Comparison of ENCODE assay signal across 10 cellular contexts in the genomic region with DNA sequence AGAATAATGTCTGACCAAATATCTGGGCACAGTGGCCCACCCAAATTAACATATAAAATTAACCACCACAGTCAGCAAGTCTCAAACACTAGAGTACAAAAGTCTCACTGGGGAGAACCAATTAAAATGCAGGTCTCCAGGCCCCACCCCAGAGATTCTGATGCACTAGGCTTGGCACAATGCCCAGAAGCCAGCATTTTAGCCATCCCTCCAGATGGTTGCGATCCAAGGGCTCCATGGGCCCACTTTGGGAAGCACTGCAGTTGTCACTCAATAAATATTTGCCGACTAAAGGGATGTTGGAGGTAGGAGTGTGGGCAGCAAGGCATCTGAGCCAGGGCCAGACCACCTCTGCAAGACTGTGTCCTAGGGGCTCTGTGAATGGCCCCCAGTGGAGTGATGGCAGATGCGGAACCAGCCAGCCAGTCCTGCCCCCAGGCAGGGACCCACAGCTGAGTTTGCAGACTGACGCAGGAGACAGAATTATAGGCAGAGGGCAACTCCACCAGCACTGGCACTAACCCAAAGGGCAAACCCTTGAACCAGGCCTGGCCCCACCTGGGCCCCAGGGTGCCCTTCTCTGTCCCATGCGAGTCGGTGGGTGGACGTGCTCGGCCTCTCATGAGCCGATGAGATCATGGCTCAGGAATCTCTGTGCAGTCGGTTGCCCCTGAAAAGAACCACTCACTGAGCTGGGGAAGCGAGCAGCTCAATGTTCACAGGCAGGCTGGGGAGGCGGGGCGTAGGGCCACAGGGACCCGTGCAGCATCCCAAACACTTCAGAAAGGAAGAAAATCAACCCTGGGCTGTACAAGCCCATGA. TPM values are rescaled to one million over a fixed set of nuclear protein-coding genes. Genes with fewer than 3 reads are reported as not detected.
DNase-seq lines count a peak whose midpoint lies in the region; ATAC-seq, FAIRE-seq and TF ChIP-seq lines count a peak whose summit lies in the region.
"Had no signal": no experiment of that assay in that cellular context is flagged by ENCODE, and none has a peak within 500 bp of the region (broad histone marks: within the 10 kb centered on the region; RNA-seq: fewer than 3 reads in every experiment).

No MANE protein-coding gene starts in this region.

- no peaks in the 10 kb centered on the region for H3K79me2 ChIP-seq in hepatocyte

- peaks cover 2% of the 10 kb centered on the region for H3K27me3 ChIP-seq in hepatocyte

- WGBS in hepatocyte (ENCODE audit: low lambda C conversion rate, missing lambda C conversion rate), result 37% methylated on average over 14 of the region's 14 CpGs

- peak overlapping the region; percentile 18 for H3K4me2 ChIP-seq in hepatocyte

- H3K9me3 ChIP-seq in hepatocyte (ENCODE audit: low read depth), result no peaks in the 10 kb centered on the region

- H3K4me3 ChIP-seq in hepatocyte, result no peak overlapping the region

- peaks cover 22% of the 10 kb centered on the region for H3K4me1 ChIP-seq in hepatocyte (ENCODE audit: insufficient read depth)

- no peak for ATAC-seq in HG02973 (IDR thresholded peaks at IDR 0.05; ENCODE audit: unreplicated experiment)

- DNase-seq in NCI-H2196 (lab: John Stamatoyannopoulos, UW; ENCODE audit: unreplicated experiment), result peak; percentile 18
- DNase-seq in NCI-H2196 treated with DMSO at 0.1 percent for 48 hours (lab: John Stamatoyannopoulos, UW; ENCODE audit: unreplicated experiment), result no peak
- peak in 34 of 56 donors; percentile 11 to 75 (median 43) for DNase-seq in amygdala (lab: John Stamatoyannopoulos, UW)
- peak; percentile 80 for DNase-seq in hepatocyte (ENCODE audit: low spot score)
- DNase-seq in urothelium cell line (ENCODE audit: low spot score), result peak; percentile 94
- no peak for DNase-seq in NK-92 (lab: John Stamatoyannopoulos, UW; ENCODE audit: unreplicated experiment)
- DNase-seq in GM10266 (ENCODE audit: extremely low spot score), result no peak
- DNase-seq: stimulated activated CD4-positive, alpha-beta T cell treated with anti-CD3 and anti-CD28 coated beads, Interleukin-1b, Interleukin-23, amount 100 ng/mL, for 48 hours had no signal

- TF ChIP-seq CTCF in hepatocyte (IDR thresholded peaks at IDR 0.05; ENCODE audit: poor library complexity), result no peak
- TF ChIP-seq CTCF in GM10266 (IDR thresholded peaks at IDR 0.05; ENCODE audit: control insufficient read depth, insufficient read depth, low read depth, missing control alignments), result no peak

- no peaks in the 10 kb centered on the region for H4K20me1 ChIP-seq in hepatocyte (ENCODE audit: insufficient read depth, poor library complexity, severe bottlenecking)

- peak; percentile 92 for FAIRE-seq in urothelium cell line (lab: Jason Lieb, UNC)
- FAIRE-seq: endothelial cell of umbilical vein had no signal

- H2AFZ ChIP-seq in hepatocyte, result no peak overlapping the region

- no peaks in the 10 kb centered on the region for H3K9me2 ChIP-seq in hepatocyte (replicated peaks; ENCODE audit: insufficient read depth)

- H3K36me3 ChIP-seq in hepatocyte (replicated peaks; ENCODE audit: insufficient read depth, low read depth), result no peaks in the 10 kb centered on the region

- H3K27ac ChIP-seq in hepatocyte, result no peak overlapping the region

RNA-seq across cellular contexts. Expression of a gene that starts 49.7 kb away (rescaled TPM):
- 0.88 and 1.4 TPM in 2 replicates for total RNA-seq in hepatocyte
- 1.8 and 4.2 TPM in 2 replicates for polyA plus RNA-seq in hepatocyte
- polyA plus RNA-seq: endothelial cell of umbilical vein had no signal

Comparison
In these comparisons a context has a peak if more than half of its experiments do, and no peak if none do; other contexts are left out.
1. DNase-seq: peak in NCI-H2196 (single experiment), amygdala (34 of 56), hepatocyte (single experiment) and urothelium cell line (single experiment); none in NCI-H2196 treated with DMSO at 0.1 percent for 48 hours (single experiment), NK-92 (single experiment) and GM10266 (single experiment).